ENCODE assay signal across 3 cellular contexts in the genomic region with DNA sequence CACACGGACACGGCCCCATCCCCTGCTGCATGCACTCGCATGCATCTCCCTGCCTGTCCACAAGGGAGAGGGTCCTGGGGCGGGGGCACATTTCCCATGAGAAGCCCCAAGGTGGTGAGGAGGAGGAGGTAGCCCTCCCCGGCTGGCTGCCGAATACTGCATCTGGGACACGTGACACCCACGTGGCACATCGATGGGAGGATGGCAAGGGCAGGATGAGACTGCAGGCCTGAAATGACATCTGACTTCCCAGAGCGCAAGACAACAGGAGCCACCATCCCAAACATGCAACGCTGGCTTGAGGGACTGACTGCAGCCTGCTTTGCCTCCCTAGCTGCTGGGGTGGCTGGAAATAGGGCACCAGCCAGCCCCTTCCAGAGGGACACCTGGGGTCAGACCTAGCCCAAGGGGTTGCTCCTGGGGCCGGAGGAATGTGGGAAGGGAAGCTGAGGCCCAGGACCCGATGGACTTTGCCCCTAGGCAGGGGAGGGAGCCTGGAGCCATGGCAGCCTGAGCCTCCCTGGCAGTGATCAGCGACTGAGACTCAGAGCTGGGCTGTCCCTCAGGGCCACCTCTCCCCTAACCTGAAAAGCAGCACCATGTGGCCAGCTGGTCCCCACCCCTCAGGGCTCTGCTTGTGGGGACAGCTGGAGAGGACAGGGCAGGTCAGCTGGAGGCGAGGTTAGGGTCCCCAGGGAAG.
TF ChIP-seq lines count a peak whose summit lies in the region.

No MANE protein-coding gene starts in this region.

TF ChIP-seq in SK-N-SH, 30 proteins besides CTCF, POLR2A, EP300 and RAD21:
- no peak for TF ChIP-seq CHD2 (IDR thresholded peaks at IDR 0.05; ENCODE audit: low read length, partially characterized antibody)
- TF ChIP-seq POLR2AphosphoS5 (IDR thresholded peaks at IDR 0.05; ENCODE audit: low read depth, low read length), result peak; percentile 8; the same call in 1 of the 2 replicates

TF ChIP-seq in SK-N-SH treated with all-trans-retinoic acid at 6 μM for 48 hours, 23 proteins besides CTCF, POLR2A, EP300 and RAD21:
- TF ChIP-seq PPARA (CRISPR knock-in tag; IDR thresholded peaks at IDR 0.05; ENCODE audit: borderline replicate concordance) (no peak), TCF4 (CRISPR knock-in tag; IDR thresholded peaks at IDR 0.05; ENCODE audit: borderline replicate concordance) (no peak), ZFP30 (CRISPR knock-in tag; IDR thresholded peaks at IDR 0.05) (no peak), ESRRG (CRISPR knock-in tag; IDR thresholded peaks at IDR 0.05) (no peak), ZC3H10 (CRISPR knock-in tag; IDR thresholded peaks at IDR 0.05) (no peak), ZNF70 (CRISPR knock-in tag; IDR thresholded peaks at IDR 0.05) (no peak), ISL1 (CRISPR knock-in tag; IDR thresholded peaks at IDR 0.05) (no peak), GLIS3 (CRISPR knock-in tag; IDR thresholded peaks at IDR 0.05) (no peak), ZNF8 (CRISPR knock-in tag; IDR thresholded peaks at IDR 0.05) (no peak), OSR1 (CRISPR knock-in tag; IDR thresholded peaks at IDR 0.05) (no peak), ARNTL (CRISPR knock-in tag; IDR thresholded peaks at IDR 0.05; ENCODE audit: borderline replicate concordance, low read depth) (no peak), TOX (CRISPR knock-in tag; IDR thresholded peaks at IDR 0.05; ENCODE audit: borderline replicate concordance) (no peak), SNAI2 (CRISPR knock-in tag; IDR thresholded peaks at IDR 0.05) (no peak), BACH2 (CRISPR knock-in tag; IDR thresholded peaks at IDR 0.05; ENCODE audit: borderline replicate concordance) (no peak), CSDC2 (CRISPR knock-in tag; IDR thresholded peaks at IDR 0.05) (no peak)
- TF ChIP-seq, protein P1, sequence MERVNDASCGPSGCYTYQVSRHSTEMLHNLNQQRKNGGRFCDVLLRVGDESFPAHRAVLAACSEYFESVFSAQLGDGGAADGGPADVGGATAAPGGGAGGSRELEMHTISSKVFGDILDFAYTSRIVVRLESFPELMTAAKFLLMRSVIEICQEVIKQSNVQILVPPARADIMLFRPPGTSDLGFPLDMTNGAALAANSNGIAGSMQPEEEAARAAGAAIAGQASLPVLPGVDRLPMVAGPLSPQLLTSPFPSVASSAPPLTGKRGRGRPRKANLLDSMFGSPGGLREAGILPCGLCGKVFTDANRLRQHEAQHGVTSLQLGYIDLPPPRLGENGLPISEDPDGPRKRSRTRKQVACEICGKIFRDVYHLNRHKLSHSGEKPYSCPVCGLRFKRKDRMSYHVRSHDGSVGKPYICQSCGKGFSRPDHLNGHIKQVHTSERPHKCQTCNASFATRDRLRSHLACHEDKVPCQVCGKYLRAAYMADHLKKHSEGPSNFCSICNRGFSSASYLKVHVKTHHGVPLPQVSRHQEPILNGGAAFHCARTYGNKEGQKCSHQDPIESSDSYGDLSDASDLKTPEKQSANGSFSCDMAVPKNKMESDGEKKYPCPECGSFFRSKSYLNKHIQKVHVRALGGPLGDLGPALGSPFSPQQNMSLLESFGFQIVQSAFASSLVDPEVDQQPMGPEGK (CRISPR knock-in tag; IDR thresholded peaks at IDR 0.05; ENCODE audit: borderline replicate concordance), result no peak
- TF ChIP-seq, protein P2, sequence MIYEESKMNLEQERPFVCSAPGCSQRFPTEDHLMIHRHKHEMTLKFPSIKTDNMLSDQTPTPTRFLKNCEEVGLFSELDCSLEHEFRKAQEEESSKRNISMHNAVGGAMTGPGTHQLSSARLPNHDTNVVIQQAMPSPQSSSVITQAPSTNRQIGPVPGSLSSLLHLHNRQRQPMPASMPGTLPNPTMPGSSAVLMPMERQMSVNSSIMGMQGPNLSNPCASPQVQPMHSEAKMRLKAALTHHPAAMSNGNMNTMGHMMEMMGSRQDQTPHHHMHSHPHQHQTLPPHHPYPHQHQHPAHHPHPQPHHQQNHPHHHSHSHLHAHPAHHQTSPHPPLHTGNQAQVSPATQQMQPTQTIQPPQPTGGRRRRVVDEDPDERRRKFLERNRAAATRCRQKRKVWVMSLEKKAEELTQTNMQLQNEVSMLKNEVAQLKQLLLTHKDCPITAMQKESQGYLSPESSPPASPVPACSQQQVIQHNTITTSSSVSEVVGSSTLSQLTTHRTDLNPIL (CRISPR knock-in tag; IDR thresholded peaks at IDR 0.05; ENCODE audit: low read depth), result no peak
- TF ChIP-seq, protein P3, sequence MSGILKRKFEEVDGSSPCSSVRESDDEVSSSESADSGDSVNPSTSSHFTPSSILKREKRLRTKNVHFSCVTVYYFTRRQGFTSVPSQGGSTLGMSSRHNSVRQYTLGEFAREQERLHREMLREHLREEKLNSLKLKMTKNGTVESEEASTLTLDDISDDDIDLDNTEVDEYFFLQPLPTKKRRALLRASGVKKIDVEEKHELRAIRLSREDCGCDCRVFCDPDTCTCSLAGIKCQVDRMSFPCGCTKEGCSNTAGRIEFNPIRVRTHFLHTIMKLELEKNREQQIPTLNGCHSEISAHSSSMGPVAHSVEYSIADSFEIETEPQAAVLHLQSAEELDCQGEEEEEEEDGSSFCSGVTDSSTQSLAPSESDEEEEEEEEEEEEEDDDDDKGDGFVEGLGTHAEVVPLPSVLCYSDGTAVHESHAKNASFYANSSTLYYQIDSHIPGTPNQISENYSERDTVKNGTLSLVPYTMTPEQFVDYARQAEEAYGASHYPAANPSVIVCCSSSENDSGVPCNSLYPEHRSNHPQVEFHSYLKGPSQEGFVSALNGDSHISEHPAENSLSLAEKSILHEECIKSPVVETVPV (CRISPR knock-in tag; IDR thresholded peaks at IDR 0.05), result no peak
- TF ChIP-seq, protein P4, sequence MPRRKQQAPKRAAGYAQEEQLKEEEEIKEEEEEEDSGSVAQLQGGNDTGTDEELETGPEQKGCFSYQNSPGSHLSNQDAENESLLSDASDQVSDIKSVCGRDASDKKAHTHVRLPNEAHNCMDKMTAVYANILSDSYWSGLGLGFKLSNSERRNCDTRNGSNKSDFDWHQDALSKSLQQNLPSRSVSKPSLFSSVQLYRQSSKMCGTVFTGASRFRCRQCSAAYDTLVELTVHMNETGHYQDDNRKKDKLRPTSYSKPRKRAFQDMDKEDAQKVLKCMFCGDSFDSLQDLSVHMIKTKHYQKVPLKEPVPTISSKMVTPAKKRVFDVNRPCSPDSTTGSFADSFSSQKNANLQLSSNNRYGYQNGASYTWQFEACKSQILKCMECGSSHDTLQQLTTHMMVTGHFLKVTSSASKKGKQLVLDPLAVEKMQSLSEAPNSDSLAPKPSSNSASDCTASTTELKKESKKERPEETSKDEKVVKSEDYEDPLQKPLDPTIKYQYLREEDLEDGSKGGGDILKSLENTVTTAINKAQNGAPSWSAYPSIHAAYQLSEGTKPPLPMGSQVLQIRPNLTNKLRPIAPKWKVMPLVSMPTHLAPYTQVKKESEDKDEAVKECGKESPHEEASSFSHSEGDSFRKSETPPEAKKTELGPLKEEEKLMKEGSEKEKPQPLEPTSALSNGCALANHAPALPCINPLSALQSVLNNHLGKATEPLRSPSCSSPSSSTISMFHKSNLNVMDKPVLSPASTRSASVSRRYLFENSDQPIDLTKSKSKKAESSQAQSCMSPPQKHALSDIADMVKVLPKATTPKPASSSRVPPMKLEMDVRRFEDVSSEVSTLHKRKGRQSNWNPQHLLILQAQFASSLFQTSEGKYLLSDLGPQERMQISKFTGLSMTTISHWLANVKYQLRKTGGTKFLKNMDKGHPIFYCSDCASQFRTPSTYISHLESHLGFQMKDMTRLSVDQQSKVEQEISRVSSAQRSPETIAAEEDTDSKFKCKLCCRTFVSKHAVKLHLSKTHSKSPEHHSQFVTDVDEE (CRISPR knock-in tag; IDR thresholded peaks at IDR 0.05), result no peak

TF ChIP-seq in K562, 482 proteins besides CTCF, POLR2A, EP300 and RAD21:
- no peak for TF ChIP-seq BRCA1 (IDR thresholded peaks at IDR 0.05)
- no peak for TF ChIP-seq BRCA1 (CRISPR knock-in tag; IDR thresholded peaks at IDR 0.05)
- TF ChIP-seq, protein P5, sequence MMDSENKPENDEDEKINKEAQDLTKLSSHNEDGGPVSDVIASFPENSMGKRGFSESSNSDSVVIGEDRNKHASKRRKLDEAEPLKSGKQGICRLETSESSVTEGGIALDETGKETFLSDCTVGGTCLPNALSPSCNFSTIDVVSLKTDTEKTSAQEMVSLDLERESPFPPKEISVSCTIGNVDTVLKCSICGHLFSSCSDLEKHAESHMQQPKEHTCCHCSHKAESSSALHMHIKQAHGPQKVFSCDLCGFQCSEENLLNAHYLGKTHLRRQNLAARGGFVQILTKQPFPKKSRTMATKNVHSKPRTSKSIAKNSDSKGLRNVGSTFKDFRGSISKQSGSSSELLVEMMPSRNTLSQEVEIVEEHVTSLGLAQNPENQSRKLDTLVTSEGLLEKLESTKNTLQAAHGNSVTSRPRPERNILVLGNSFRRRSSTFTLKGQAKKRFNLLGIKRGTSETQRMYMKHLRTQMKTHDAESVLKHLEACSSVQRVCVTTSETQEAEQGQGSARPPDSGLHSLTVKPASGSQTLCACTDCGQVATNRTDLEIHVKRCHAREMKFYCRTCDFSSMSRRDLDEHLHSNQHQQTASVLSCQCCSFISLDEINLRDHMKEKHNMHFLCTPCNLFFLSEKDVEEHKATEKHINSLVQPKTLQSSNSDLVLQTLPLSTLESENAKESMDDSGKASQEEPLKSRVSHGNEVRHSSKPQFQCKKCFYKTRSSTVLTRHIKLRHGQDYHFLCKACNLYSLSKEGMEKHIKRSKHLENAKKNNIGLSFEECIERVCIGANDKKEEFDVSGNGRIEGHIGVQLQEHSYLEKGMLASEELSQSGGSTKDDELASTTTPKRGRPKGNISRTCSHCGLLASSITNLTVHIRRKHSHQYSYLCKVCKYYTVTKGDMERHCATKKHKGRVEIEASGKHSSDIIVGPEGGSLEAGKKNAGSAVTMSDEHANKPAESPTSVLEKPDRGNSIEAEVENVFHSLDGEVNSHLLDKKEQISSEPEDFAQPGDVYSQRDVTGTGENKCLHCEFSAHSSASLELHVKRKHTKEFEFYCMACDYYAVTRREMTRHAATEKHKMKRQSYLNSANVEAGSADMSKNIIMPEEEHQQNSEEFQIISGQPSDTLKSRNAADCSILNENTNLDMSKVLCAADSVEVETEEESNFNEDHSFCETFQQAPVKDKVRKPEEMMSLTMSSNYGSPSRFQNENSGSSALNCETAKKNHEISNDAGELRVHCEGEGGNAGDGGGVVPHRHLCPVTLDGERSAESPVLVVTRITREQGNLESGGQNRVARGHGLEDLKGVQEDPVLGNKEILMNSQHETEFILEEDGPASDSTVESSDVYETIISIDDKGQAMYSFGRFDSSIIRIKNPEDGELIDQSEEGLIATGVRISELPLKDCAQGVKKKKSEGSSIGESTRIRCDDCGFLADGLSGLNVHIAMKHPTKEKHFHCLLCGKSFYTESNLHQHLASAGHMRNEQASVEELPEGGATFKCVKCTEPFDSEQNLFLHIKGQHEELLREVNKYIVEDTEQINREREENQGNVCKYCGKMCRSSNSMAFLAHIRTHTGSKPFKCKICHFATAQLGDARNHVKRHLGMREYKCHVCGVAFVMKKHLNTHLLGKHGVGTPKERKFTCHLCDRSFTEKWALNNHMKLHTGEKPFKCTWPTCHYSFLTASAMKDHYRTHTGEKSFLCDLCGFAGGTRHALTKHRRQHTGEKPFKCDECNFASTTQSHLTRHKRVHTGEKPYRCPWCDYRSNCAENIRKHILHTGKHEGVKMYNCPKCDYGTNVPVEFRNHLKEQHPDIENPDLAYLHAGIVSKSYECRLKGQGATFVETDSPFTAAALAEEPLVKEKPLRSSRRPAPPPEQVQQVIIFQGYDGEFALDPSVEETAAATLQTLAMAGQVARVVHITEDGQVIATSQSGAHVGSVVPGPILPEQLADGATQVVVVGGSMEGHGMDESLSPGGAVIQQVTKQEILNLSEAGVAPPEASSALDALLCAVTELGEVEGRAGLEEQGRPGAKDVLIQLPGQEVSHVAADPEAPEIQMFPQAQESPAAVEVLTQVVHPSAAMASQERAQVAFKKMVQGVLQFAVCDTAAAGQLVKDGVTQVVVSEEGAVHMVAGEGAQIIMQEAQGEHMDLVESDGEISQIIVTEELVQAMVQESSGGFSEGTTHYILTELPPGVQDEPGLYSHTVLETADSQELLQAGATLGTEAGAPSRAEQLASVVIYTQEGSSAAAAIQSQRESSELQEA (IDR thresholded peaks at IDR 0.05; ENCODE audit: low read depth), result no peak
- TF ChIP-seq RBFOX2 (IDR thresholded peaks at IDR 0.05; ENCODE audit: low read depth, low read length), result peak; percentile 47
- TF ChIP-seq, protein P6, sequence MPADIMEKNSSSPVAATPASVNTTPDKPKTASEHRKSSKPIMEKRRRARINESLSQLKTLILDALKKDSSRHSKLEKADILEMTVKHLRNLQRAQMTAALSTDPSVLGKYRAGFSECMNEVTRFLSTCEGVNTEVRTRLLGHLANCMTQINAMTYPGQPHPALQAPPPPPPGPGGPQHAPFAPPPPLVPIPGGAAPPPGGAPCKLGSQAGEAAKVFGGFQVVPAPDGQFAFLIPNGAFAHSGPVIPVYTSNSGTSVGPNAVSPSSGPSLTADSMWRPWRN (IDR thresholded peaks at IDR 0.05; ENCODE audit: low read depth), result no peak
- no peak for TF ChIP-seq SP1 (CRISPR knock-in tag; IDR thresholded peaks at IDR 0.05)
- TF ChIP-seq, protein P7, sequence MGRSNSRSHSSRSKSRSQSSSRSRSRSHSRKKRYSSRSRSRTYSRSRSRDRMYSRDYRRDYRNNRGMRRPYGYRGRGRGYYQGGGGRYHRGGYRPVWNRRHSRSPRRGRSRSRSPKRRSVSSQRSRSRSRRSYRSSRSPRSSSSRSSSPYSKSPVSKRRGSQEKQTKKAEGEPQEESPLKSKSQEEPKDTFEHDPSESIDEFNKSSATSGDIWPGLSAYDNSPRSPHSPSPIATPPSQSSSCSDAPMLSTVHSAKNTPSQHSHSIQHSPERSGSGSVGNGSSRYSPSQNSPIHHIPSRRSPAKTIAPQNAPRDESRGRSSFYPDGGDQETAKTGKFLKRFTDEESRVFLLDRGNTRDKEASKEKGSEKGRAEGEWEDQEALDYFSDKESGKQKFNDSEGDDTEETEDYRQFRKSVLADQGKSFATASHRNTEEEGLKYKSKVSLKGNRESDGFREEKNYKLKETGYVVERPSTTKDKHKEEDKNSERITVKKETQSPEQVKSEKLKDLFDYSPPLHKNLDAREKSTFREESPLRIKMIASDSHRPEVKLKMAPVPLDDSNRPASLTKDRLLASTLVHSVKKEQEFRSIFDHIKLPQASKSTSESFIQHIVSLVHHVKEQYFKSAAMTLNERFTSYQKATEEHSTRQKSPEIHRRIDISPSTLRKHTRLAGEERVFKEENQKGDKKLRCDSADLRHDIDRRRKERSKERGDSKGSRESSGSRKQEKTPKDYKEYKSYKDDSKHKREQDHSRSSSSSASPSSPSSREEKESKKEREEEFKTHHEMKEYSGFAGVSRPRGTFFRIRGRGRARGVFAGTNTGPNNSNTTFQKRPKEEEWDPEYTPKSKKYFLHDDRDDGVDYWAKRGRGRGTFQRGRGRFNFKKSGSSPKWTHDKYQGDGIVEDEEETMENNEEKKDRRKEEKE (IDR thresholded peaks at IDR 0.05; ENCODE audit: borderline replicate concordance in 1 of 2, control insufficient read depth in 1 of 2, low read depth in 2 of 2, low read length in 1 of 2), result 0 out of 4 replicates have a peak, but pooled peaks of 1 of the 2 experiments have one; percentile 19
- TF ChIP-seq, protein P8, sequence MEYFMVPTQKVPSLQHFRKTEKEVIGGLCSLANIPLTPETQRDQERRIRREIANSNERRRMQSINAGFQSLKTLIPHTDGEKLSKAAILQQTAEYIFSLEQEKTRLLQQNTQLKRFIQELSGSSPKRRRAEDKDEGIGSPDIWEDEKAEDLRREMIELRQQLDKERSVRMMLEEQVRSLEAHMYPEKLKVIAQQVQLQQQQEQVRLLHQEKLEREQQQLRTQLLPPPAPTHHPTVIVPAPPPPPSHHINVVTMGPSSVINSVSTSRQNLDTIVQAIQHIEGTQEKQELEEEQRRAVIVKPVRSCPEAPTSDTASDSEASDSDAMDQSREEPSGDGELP (CRISPR knock-in tag; IDR thresholded peaks at IDR 0.05; ENCODE audit: borderline replicate concordance), result 0 out of 2 replicates have a peak, but pooled peaks have one; percentile 23
- TF ChIP-seq POLR2AphosphoS5 (IDR thresholded peaks at IDR 0.05; ENCODE audit: control insufficient read depth, insufficient read depth, low read depth, low read length), result no peak
